18 cellular contexts compared by ENCODE assay signal in the genomic region with DNA sequence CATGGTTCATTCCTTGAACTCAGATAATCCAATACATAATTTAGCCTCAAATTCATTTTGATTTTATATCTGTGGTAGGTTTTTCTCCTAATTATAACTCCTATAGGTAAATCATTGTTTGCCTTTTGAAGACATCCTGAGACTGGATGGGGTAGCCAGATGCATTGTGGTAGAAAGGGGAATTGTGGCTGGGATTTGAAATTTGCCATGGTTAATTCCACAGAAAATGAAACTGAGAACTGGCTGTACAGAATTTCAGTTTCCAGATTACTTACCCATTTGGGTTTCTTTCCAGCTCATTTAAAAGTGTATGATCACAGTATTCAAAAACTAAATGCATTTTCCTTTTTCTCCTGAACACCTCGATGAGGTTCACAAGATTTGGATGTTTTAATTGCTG. TPM values are rescaled to one million over a fixed set of nuclear protein-coding genes. Genes with fewer than 3 reads are reported as not detected.
DNase-seq lines count a peak whose midpoint lies in the region; ATAC-seq and TF ChIP-seq lines count a peak whose summit lies in the region.
"Had no signal": no experiment of that assay in that cellular context is flagged by ENCODE, and none has a peak within 500 bp of the region (broad histone marks: within the 10 kb centered on the region; RNA-seq: fewer than 3 reads in every experiment).

No MANE protein-coding gene starts in this region.

- intact Hi-C loops in activated naive CD4-positive, alpha-beta T cell treated with anti-CD3 and anti-CD28 coated beads for 36 hours (cut with micrococcal nuclease) = loop anchor here (5.0 kb wide), 2 partner anchors 263 to 683 kb away; no protein-coding TSS in a partner anchor
- intact Hi-C loops in heart left ventricle (cut with DNase I) = loop anchor here in 6 of 10 donors (5.0 to 10.0 kb wide), 5 partner anchors 98 to 278 kb away; a partner anchor contains a TSS

- H3K4me1 ChIP-seq in heart left ventricle = peaks cover 0 to 21% (median 7%) of the 10 kb centered on the region in 12 donors
- H3K4me1 ChIP-seq: BE2C had no signal

- no peak for TF ChIP-seq CTCF in heart left ventricle (IDR thresholded peaks at IDR 0.05)

- no peak for ATAC-seq in activated CD8-positive, alpha-beta T cell treated with anti-CD3 and anti-CD28 coated beads, Interleukin-2, amount 10 ng/mL, durations not matched to agents 7 days and 5 days
- ATAC-seq in heart left ventricle = no peak
- ATAC-seq: GM23338, HCT116 had no signal

- POLR2A ChIA-PET in activated CD8-positive, alpha-beta T cell treated with anti-CD3 and anti-CD28 coated beads, Interleukin-2, amount 10 ng/mL, durations not matched to agents 7 days and 5 days (lab: Charles Lee) = interaction anchor here (1.2 to 7.2 kb wide), 4 partner anchors 9 to 107 kb away, joined by 4 to 157 read pairs (median 26); a partner anchor contains a TSS

- 85 to 91% (median 90%) methylated on average over 1 of the region's 1 CpG for WGBS in heart left ventricle, 4 donors

- no peak overlapping the region for H3K4me3 ChIP-seq in heart left ventricle
- H3K4me3 ChIP-seq: GM23338, PC-9 had no signal

- no peaks in the 10 kb centered on the region for H3K9me3 ChIP-seq in heart left ventricle
- H3K9me3 ChIP-seq: BE2C had no signal

- no peak for DNase-seq in T-helper 1 cell
- DNase-seq in activated naive CD4-positive, alpha-beta T cell treated with anti-CD3 and anti-CD28 coated beads, Interleukin-2, amount 10 ng/mL, durations not matched to agents 7 days and 5 days = no peak
- no peak for DNase-seq in activated naive CD4-positive, alpha-beta T cell treated with anti-CD3 and anti-CD28 coated beads for 36 hours
- DNase-seq in activated CD8-positive, alpha-beta T cell treated with anti-CD3 and anti-CD28 coated beads, Interleukin-2, amount 10 ng/mL, durations not matched to agents 7 days and 5 days = no peak
- no peak for DNase-seq in heart left ventricle
- no peak for DNase-seq in NCI-H226
- DNase-seq: BE2C; CD4-positive, alpha-beta T cell; NCI-H1417; NCI-H1930; NCI-H446; PC-9 had no signal

- no peak for TF ChIP-seq POLR2A in heart left ventricle (IDR thresholded peaks at IDR 0.05)

- H3K36me3 ChIP-seq in heart left ventricle = no peaks in the 10 kb centered on the region
- H3K36me3 ChIP-seq: BE2C had no signal

- no peaks in the 10 kb centered on the region for H3K27me3 Mint-ChIP-seq in T-helper 1 cell treated with Interleukin-12 subunit alpha and Interleukin-12 subunit beta and Interleukin-4 antibody, amounts not matched to agents 30 μg/mL and 1 μg/mL, for 36 hours (ENCODE audit: low read depth)
- H3K27me3 Mint-ChIP-seq in activated naive CD4-positive, alpha-beta T cell treated with anti-CD3 and anti-CD28 coated beads, Interleukin-2, amount 10 ng/mL, durations not matched to agents 7 days and 5 days = no peaks in the 10 kb centered on the region
- H3K27me3 Mint-ChIP-seq in activated naive CD4-positive, alpha-beta T cell treated with anti-CD3 and anti-CD28 coated beads for 36 hours (ENCODE audit: low read depth) = no peaks in the 10 kb centered on the region
- H3K27me3 Mint-ChIP-seq in activated CD8-positive, alpha-beta T cell treated with anti-CD3 and anti-CD28 coated beads, Interleukin-2, amount 10 ng/mL, durations not matched to agents 7 days and 5 days (ENCODE audit: low read depth) = no peaks in the 10 kb centered on the region
- H3K27me3 Mint-ChIP-seq in stimulated activated naive CD8-positive, alpha-beta T cell treated with anti-CD3 and anti-CD28 coated beads, Interleukin-15, Interleukin-2, amounts not matched to agents 100 ng/mL and 50 ng/mL, for 24 hours = no peaks in the 10 kb centered on the region
- H3K27me3 Mint-ChIP-seq: CD4-positive, alpha-beta T cell had no signal

- no peak overlapping the region for H3K4me3 Mint-ChIP-seq in T-helper 1 cell treated with Interleukin-12 subunit alpha and Interleukin-12 subunit beta and Interleukin-4 antibody, amounts not matched to agents 30 μg/mL and 1 μg/mL, for 36 hours
- H3K4me3 Mint-ChIP-seq in activated naive CD4-positive, alpha-beta T cell treated with anti-CD3 and anti-CD28 coated beads, Interleukin-2, amount 10 ng/mL, durations not matched to agents 7 days and 5 days = no peak overlapping the region
- no peak overlapping the region for H3K4me3 Mint-ChIP-seq in activated naive CD4-positive, alpha-beta T cell treated with anti-CD3 and anti-CD28 coated beads for 36 hours
- H3K4me3 Mint-ChIP-seq in activated CD8-positive, alpha-beta T cell treated with anti-CD3 and anti-CD28 coated beads, Interleukin-2, amount 10 ng/mL, durations not matched to agents 7 days and 5 days = peak overlapping the region; percentile 16
- H3K4me3 Mint-ChIP-seq in stimulated activated naive CD8-positive, alpha-beta T cell treated with anti-CD3 and anti-CD28 coated beads, Interleukin-15, Interleukin-2, amounts not matched to agents 100 ng/mL and 50 ng/mL, for 24 hours = peak overlapping the region; percentile 40
- H3K4me3 Mint-ChIP-seq: CD4-positive, alpha-beta T cell; GM23338 had no signal

- H3K9me3 Mint-ChIP-seq in T-helper 1 cell treated with Interleukin-12 subunit alpha and Interleukin-12 subunit beta and Interleukin-4 antibody, amounts not matched to agents 30 μg/mL and 1 μg/mL, for 36 hours = no peaks in the 10 kb centered on the region
- H3K9me3 Mint-ChIP-seq in activated naive CD4-positive, alpha-beta T cell treated with anti-CD3 and anti-CD28 coated beads, Interleukin-2, amount 10 ng/mL, durations not matched to agents 7 days and 5 days = peaks cover 6% of the 10 kb centered on the region
- no peaks in the 10 kb centered on the region for H3K9me3 Mint-ChIP-seq in activated naive CD4-positive, alpha-beta T cell treated with anti-CD3 and anti-CD28 coated beads for 36 hours
- H3K9me3 Mint-ChIP-seq in activated CD8-positive, alpha-beta T cell treated with anti-CD3 and anti-CD28 coated beads, Interleukin-2, amount 10 ng/mL, durations not matched to agents 7 days and 5 days (ENCODE audit: insufficient read depth) = peaks cover 14% of the 10 kb centered on the region
- no peaks in the 10 kb centered on the region for H3K9me3 Mint-ChIP-seq in stimulated activated naive CD8-positive, alpha-beta T cell treated with anti-CD3 and anti-CD28 coated beads, Interleukin-15, Interleukin-2, amounts not matched to agents 100 ng/mL and 50 ng/mL, for 24 hours
- H3K9me3 Mint-ChIP-seq: CD4-positive, alpha-beta T cell; GM23338 had no signal

- H3K27me3 ChIP-seq in heart left ventricle = no peaks in the 10 kb centered on the region
- H3K27me3 ChIP-seq: BE2C had no signal

- peak overlapping the region; percentile 11 for H3K27ac Mint-ChIP-seq in T-helper 1 cell treated with Interleukin-12 subunit alpha and Interleukin-12 subunit beta and Interleukin-4 antibody, amounts not matched to agents 30 μg/mL and 1 μg/mL, for 36 hours
- peak overlapping the region; percentile 34 for H3K27ac Mint-ChIP-seq in activated naive CD4-positive, alpha-beta T cell treated with anti-CD3 and anti-CD28 coated beads, Interleukin-2, amount 10 ng/mL, durations not matched to agents 7 days and 5 days
- no peak overlapping the region for H3K27ac Mint-ChIP-seq in activated naive CD4-positive, alpha-beta T cell treated with anti-CD3 and anti-CD28 coated beads for 36 hours
- H3K27ac Mint-ChIP-seq in activated CD8-positive, alpha-beta T cell treated with anti-CD3 and anti-CD28 coated beads, Interleukin-2, amount 10 ng/mL, durations not matched to agents 7 days and 5 days = peak overlapping the region; percentile 74
- H3K27ac Mint-ChIP-seq in stimulated activated naive CD8-positive, alpha-beta T cell treated with anti-CD3 and anti-CD28 coated beads, Interleukin-15, Interleukin-2, amounts not matched to agents 100 ng/mL and 50 ng/mL, for 24 hours = no peak overlapping the region
- H3K27ac Mint-ChIP-seq: CD4-positive, alpha-beta T cell; GM23338 had no signal

- H3K4me1 Mint-ChIP-seq in T-helper 1 cell treated with Interleukin-12 subunit alpha and Interleukin-12 subunit beta and Interleukin-4 antibody, amounts not matched to agents 30 μg/mL and 1 μg/mL, for 36 hours (ENCODE audit: low read depth) = peaks cover 46% of the 10 kb centered on the region
- H3K4me1 Mint-ChIP-seq in activated naive CD4-positive, alpha-beta T cell treated with anti-CD3 and anti-CD28 coated beads, Interleukin-2, amount 10 ng/mL, durations not matched to agents 7 days and 5 days = peaks cover 65% of the 10 kb centered on the region
- peaks cover 15% of the 10 kb centered on the region for H3K4me1 Mint-ChIP-seq in activated naive CD4-positive, alpha-beta T cell treated with anti-CD3 and anti-CD28 coated beads for 36 hours (ENCODE audit: low read depth)
- peaks cover 67% of the 10 kb centered on the region for H3K4me1 Mint-ChIP-seq in activated CD8-positive, alpha-beta T cell treated with anti-CD3 and anti-CD28 coated beads, Interleukin-2, amount 10 ng/mL, durations not matched to agents 7 days and 5 days (ENCODE audit: low read depth)
- H3K4me1 Mint-ChIP-seq in stimulated activated naive CD8-positive, alpha-beta T cell treated with anti-CD3 and anti-CD28 coated beads, Interleukin-15, Interleukin-2, amounts not matched to agents 100 ng/mL and 50 ng/mL, for 24 hours (ENCODE audit: low read depth) = peaks cover 49% of the 10 kb centered on the region

- CTCF ChIA-PET in activated naive CD4-positive, alpha-beta T cell treated with anti-CD3 and anti-CD28 coated beads, Interleukin-2, amount 10 ng/mL, durations not matched to agents 7 days and 5 days (lab: Charles Lee) = interaction anchor here (0.7 to 6.0 kb wide), 6 partner anchors 92 to 278 kb away, joined by 3 to 155 read pairs (median 3); a partner anchor contains a TSS
- CTCF ChIA-PET in activated naive CD4-positive, alpha-beta T cell treated with anti-CD3 and anti-CD28 coated beads for 36 hours (lab: Charles Lee) = interaction anchor here (0.6 to 8.9 kb wide), 6 partner anchors 97 to 278 kb away, joined by 3 to 250 read pairs (median 5); a partner anchor contains a TSS
- CTCF ChIA-PET in activated CD8-positive, alpha-beta T cell treated with anti-CD3 and anti-CD28 coated beads, Interleukin-2, amount 10 ng/mL, durations not matched to agents 7 days and 5 days (lab: Charles Lee) = interaction anchor here (0.9 to 6.8 kb wide), 7 partner anchors 10 to 278 kb away, joined by 3 to 213 read pairs (median 5); a partner anchor contains a TSS

- H3K36me3 Mint-ChIP-seq in T-helper 1 cell treated with Interleukin-12 subunit alpha and Interleukin-12 subunit beta and Interleukin-4 antibody, amounts not matched to agents 30 μg/mL and 1 μg/mL, for 36 hours (ENCODE audit: low read depth) = peaks cover 6% of the 10 kb centered on the region
- H3K36me3 Mint-ChIP-seq in activated naive CD4-positive, alpha-beta T cell treated with anti-CD3 and anti-CD28 coated beads, Interleukin-2, amount 10 ng/mL, durations not matched to agents 7 days and 5 days = peaks cover 12% of the 10 kb centered on the region
- H3K36me3 Mint-ChIP-seq in activated naive CD4-positive, alpha-beta T cell treated with anti-CD3 and anti-CD28 coated beads for 36 hours (ENCODE audit: low read depth) = no peaks in the 10 kb centered on the region
- H3K36me3 Mint-ChIP-seq in activated CD8-positive, alpha-beta T cell treated with anti-CD3 and anti-CD28 coated beads, Interleukin-2, amount 10 ng/mL, durations not matched to agents 7 days and 5 days (ENCODE audit: low read depth) = peaks cover 25% of the 10 kb centered on the region
- H3K36me3 Mint-ChIP-seq in stimulated activated naive CD8-positive, alpha-beta T cell treated with anti-CD3 and anti-CD28 coated beads, Interleukin-15, Interleukin-2, amounts not matched to agents 100 ng/mL and 50 ng/mL, for 24 hours (ENCODE audit: low read depth) = no peaks in the 10 kb centered on the region

- no peak overlapping the region for H3K27ac ChIP-seq in heart left ventricle
- H3K27ac ChIP-seq: 22Rv1, PC-9 had no signal

RNA-seq across cellular contexts. Expression of a gene that starts 18.2 kb away (rescaled TPM):
- not detected for total RNA-seq in activated naive CD4-positive, alpha-beta T cell treated with anti-CD3 and anti-CD28 coated beads for 36 hours
- 1 to 10 TPM; 1.1 TPM for total RNA-seq in activated CD8-positive, alpha-beta T cell treated with anti-CD3 and anti-CD28 coated beads, Interleukin-2, amount 10 ng/mL, durations not matched to agents 7 days and 5 days
- 1 to 10 TPM in 2 of 9 donors, under 1 TPM in 4, not detected in 3; 0.37 to 1.1 (median 0.70) TPM for total RNA-seq in heart left ventricle
- polyA plus RNA-seq in heart left ventricle = under 1 TPM in 1 of 2 donors, not detected in 1; 0.11 TPM
- total RNA-seq: PC-9 had no signal
- polyA plus RNA-seq: AG04450, GM23338 had no signal

Comparison
In these comparisons a context has a peak if more than half of its experiments do, and no peak if none do; other contexts are left out.
1. H3K27ac Mint-ChIP-seq: peak in T-helper 1 cell treated with Interleukin-12 subunit alpha and Interleukin-12 subunit beta and Interleukin-4 antibody, amounts not matched to agents 30 μg/mL and 1 μg/mL, for 36 hours (single experiment), activated naive CD4-positive, alpha-beta T cell treated with anti-CD3 and anti-CD28 coated beads, Interleukin-2, amount 10 ng/mL, durations not matched to agents 7 days and 5 days (single experiment) and activated CD8-positive, alpha-beta T cell treated with anti-CD3 and anti-CD28 coated beads, Interleukin-2, amount 10 ng/mL, durations not matched to agents 7 days and 5 days (single experiment); none in activated naive CD4-positive, alpha-beta T cell treated with anti-CD3 and anti-CD28 coated beads for 36 hours (single experiment) and stimulated activated naive CD8-positive, alpha-beta T cell treated with anti-CD3 and anti-CD28 coated beads, Interleukin-15, Interleukin-2, amounts not matched to agents 100 ng/mL and 50 ng/mL, for 24 hours (single experiment).
2. H3K4me3 Mint-ChIP-seq: peak in activated CD8-positive, alpha-beta T cell treated with anti-CD3 and anti-CD28 coated beads, Interleukin-2, amount 10 ng/mL, durations not matched to agents 7 days and 5 days (single experiment) and stimulated activated naive CD8-positive, alpha-beta T cell treated with anti-CD3 and anti-CD28 coated beads, Interleukin-15, Interleukin-2, amounts not matched to agents 100 ng/mL and 50 ng/mL, for 24 hours (single experiment); none in T-helper 1 cell treated with Interleukin-12 subunit alpha and Interleukin-12 subunit beta and Interleukin-4 antibody, amounts not matched to agents 30 μg/mL and 1 μg/mL, for 36 hours (single experiment), activated naive CD4-positive, alpha-beta T cell treated with anti-CD3 and anti-CD28 coated beads, Interleukin-2, amount 10 ng/mL, durations not matched to agents 7 days and 5 days (single experiment) and activated naive CD4-positive, alpha-beta T cell treated with anti-CD3 and anti-CD28 coated beads for 36 hours (single experiment).